Comparison of ENCODE assay signal across 21 cellular contexts in genomic region chr3:46093327-46093932, GRCh38.
DNase-seq lines count a peak whose midpoint lies in the region; ATAC-seq and TF ChIP-seq lines count a peak whose summit lies in the region.
"Had no signal": no experiment of that assay in that cellular context is flagged by ENCODE, and none has a peak within 500 bp of the region (broad histone marks: within the 10 kb centered on the region; RNA-seq: fewer than 3 reads in every experiment).

No MANE protein-coding gene starts in this region.

- H3K27ac Mint-ChIP-seq in activated naive CD4-positive, alpha-beta T cell treated with anti-CD3 and anti-CD28 coated beads, Interleukin-2, amount 50 U/mL, for 24 hours = peak overlapping the region; percentile 25
- H3K27ac Mint-ChIP-seq in activated naive CD4-positive, alpha-beta T cell treated with anti-CD3 and anti-CD28 coated beads, Interleukin-2, amount 10 ng/mL, durations not matched to agents 7 days and 5 days = no peak overlapping the region
- H3K27ac Mint-ChIP-seq in effector memory CD8-positive, alpha-beta T cell = peak overlapping the region; percentile 8 to 57
- H3K27ac Mint-ChIP-seq: activated naive CD8-positive, alpha-beta T cell; activated T-helper 17 cell treated with anti-CD3 and anti-CD28 coated beads, Interleukin-2, amount 50 U/mL, for 72 hours had no signal

- CTCF ChIA-PET in activated naive CD4-positive, alpha-beta T cell treated with anti-CD3 and anti-CD28 coated beads, Interleukin-2, amount 10 ng/mL, durations not matched to agents 7 days and 5 days (lab: Charles Lee) = interaction anchor here (0.8 to 2.5 kb wide), 4 partner anchors 114 to 278 kb away, joined by 3 to 12 read pairs (median 7); partner anchors contain the start of genes CCR1 and CCR5

- no peaks in the 10 kb centered on the region for H4K20me1 ChIP-seq in MM.1S (ENCODE audit: insufficient read depth, low read length)

- H3K4me2 ChIP-seq in MM.1S (ENCODE audit: low read depth, low read length) = peak overlapping the region; percentile 44; the same call in 1 of the 2 replicates
- H3K4me2 ChIP-seq: A549 had no signal

- intact Hi-C loops in psoas muscle (cut with DNase I) = no loop called here

- H3K27ac ChIP-seq in MM.1S (ENCODE audit: low read length) (peak overlapping the region; percentile 89), psoas muscle (no peak overlapping the region)
- H3K27ac ChIP-seq: A549, prostate gland had no signal

- H3F3A ChIP-seq in MM.1S (ENCODE audit: insufficient read depth, low read length) = peaks cover 44% of the 10 kb centered on the region

- H3K4me1 ChIP-seq in MM.1S (ENCODE audit: low read length) = peaks cover 87% of the 10 kb centered on the region
- peaks cover 6% of the 10 kb centered on the region for H3K4me1 ChIP-seq in psoas muscle
- H3K4me1 ChIP-seq: A549, BE2C, prostate gland had no signal

- no peaks in the 10 kb centered on the region for H3K79me2 ChIP-seq in MM.1S (ENCODE audit: low read length)

- no peaks in the 10 kb centered on the region for H3K27me3 Mint-ChIP-seq in activated naive CD4-positive, alpha-beta T cell treated with anti-CD3 and anti-CD28 coated beads, Interleukin-2, amount 50 U/mL, for 24 hours
- peaks cover 11% of the 10 kb centered on the region for H3K27me3 Mint-ChIP-seq in activated naive CD4-positive, alpha-beta T cell treated with anti-CD3 and anti-CD28 coated beads, Interleukin-2, amount 10 ng/mL, durations not matched to agents 7 days and 5 days
- H3K27me3 Mint-ChIP-seq in effector memory CD8-positive, alpha-beta T cell = no peaks in the 10 kb centered on the region
- H3K27me3 Mint-ChIP-seq: activated naive CD8-positive, alpha-beta T cell; activated T-helper 17 cell treated with anti-CD3 and anti-CD28 coated beads, Interleukin-2, amount 50 U/mL, for 72 hours had no signal

- H3K9ac ChIP-seq in MM.1S (ENCODE audit: low read length) = peak overlapping the region; percentile 57

- no peaks in the 10 kb centered on the region for H3K9me3 Mint-ChIP-seq in activated naive CD4-positive, alpha-beta T cell treated with anti-CD3 and anti-CD28 coated beads, Interleukin-2, amount 50 U/mL, for 24 hours
- H3K9me3 Mint-ChIP-seq in activated naive CD4-positive, alpha-beta T cell treated with anti-CD3 and anti-CD28 coated beads, Interleukin-2, amount 10 ng/mL, durations not matched to agents 7 days and 5 days = peaks cover 4% of the 10 kb centered on the region
- H3K9me3 Mint-ChIP-seq in effector memory CD8-positive, alpha-beta T cell = no peaks in the 10 kb centered on the region
- H3K9me3 Mint-ChIP-seq: activated T-helper 17 cell treated with anti-CD3 and anti-CD28 coated beads, Interleukin-2, amount 50 U/mL, for 72 hours had no signal

- ATAC-seq in effector memory CD8-positive, alpha-beta T cell (replicated peaks) = no peak
- no peak for ATAC-seq in HG03457 (IDR thresholded peaks at IDR 0.05; ENCODE audit: unreplicated experiment)
- ATAC-seq in psoas muscle = no peak
- ATAC-seq: A549; activated T-helper 17 cell treated with anti-CD3 and anti-CD28 coated beads, Interleukin-2, amount 50 U/mL, for 72 hours; K562 had no signal

- H3K9me3 ChIP-seq in MM.1S (replicated peaks; ENCODE audit: insufficient read depth, low read length) = no peaks in the 10 kb centered on the region
- H3K9me3 ChIP-seq in psoas muscle = no peaks in the 10 kb centered on the region
- H3K9me3 ChIP-seq: A549, BE2C, prostate gland, upper lobe of left lung had no signal

- no peaks in the 10 kb centered on the region for H3K36me3 Mint-ChIP-seq in activated naive CD4-positive, alpha-beta T cell treated with anti-CD3 and anti-CD28 coated beads, Interleukin-2, amount 50 U/mL, for 24 hours
- H3K36me3 Mint-ChIP-seq in activated naive CD4-positive, alpha-beta T cell treated with anti-CD3 and anti-CD28 coated beads, Interleukin-2, amount 10 ng/mL, durations not matched to agents 7 days and 5 days = peaks cover 2% of the 10 kb centered on the region
- peaks cover 6% of the 10 kb centered on the region for H3K36me3 Mint-ChIP-seq in effector memory CD8-positive, alpha-beta T cell (ENCODE audit: insufficient read depth)
- H3K36me3 Mint-ChIP-seq: activated naive CD8-positive, alpha-beta T cell had no signal

- no peak for DNase-seq in activated naive CD4-positive, alpha-beta T cell treated with anti-CD3 and anti-CD28 coated beads, Interleukin-2, amount 10 ng/mL, durations not matched to agents 7 days and 5 days
- DNase-seq in MM.1S (no peak), NCI-H510A (lab: John Stamatoyannopoulos, UW) (no peak), DMS153 treated with DMSO at 0.1 percent for 48 hours (lab: John Stamatoyannopoulos, UW; ENCODE audit: unreplicated experiment) (no peak), psoas muscle (no peak)
- no peak for DNase-seq in effector memory CD8-positive, alpha-beta T cell
- DNase-seq: activated CD4-positive, alpha-beta T cell treated with anti-CD3 and anti-CD28 coated beads for 48 hours; activated CD8-positive, alpha-beta memory T cell treated with anti-CD3 and anti-CD28 coated beads, Interleukin-2, amount 50 U/mL, for 48 hours; BE2C; caudate nucleus; glutamatergic neuron; NCI-H524; stimulated activated CD8-positive, alpha-beta memory T cell treated with anti-CD3 and anti-CD28 coated beads, Interleukin-4, amount 100 ng/mL, for 48 hours; upper lobe of left lung had no signal

- 97 to 100% (median 98%) methylated on average over 2 of the region's 2 CpGs for WGBS in psoas muscle, 3 donors

- H3K4me3 ChIP-seq in MM.1S (ENCODE audit: low read length) (no peak overlapping the region), psoas muscle (no peak overlapping the region)
- H3K4me3 ChIP-seq: A549, K562, prostate gland, upper lobe of left lung had no signal

- H2AFZ ChIP-seq in MM.1S (ENCODE audit: low read length) = no peak overlapping the region

- H3K4me3 Mint-ChIP-seq in activated naive CD4-positive, alpha-beta T cell treated with anti-CD3 and anti-CD28 coated beads, Interleukin-2, amount 50 U/mL, for 24 hours = no peak overlapping the region
- no peak overlapping the region for H3K4me3 Mint-ChIP-seq in activated naive CD4-positive, alpha-beta T cell treated with anti-CD3 and anti-CD28 coated beads, Interleukin-2, amount 10 ng/mL, durations not matched to agents 7 days and 5 days
- H3K4me3 Mint-ChIP-seq in effector memory CD8-positive, alpha-beta T cell = peak overlapping the region in 1 of 2 donors; percentile 10
- H3K4me3 Mint-ChIP-seq: activated naive CD8-positive, alpha-beta T cell; activated T-helper 17 cell treated with anti-CD3 and anti-CD28 coated beads, Interleukin-2, amount 50 U/mL, for 72 hours had no signal

- no peaks in the 10 kb centered on the region for H3K9me2 ChIP-seq in MM.1S (replicated peaks; ENCODE audit: insufficient read depth, low read length)

- H3K27me3 ChIP-seq in MM.1S (replicated peaks; ENCODE audit: insufficient read depth, low read length) (no peaks in the 10 kb centered on the region), psoas muscle (ENCODE audit: insufficient read depth in 3 of 3, low read length in 2 of 3) (no peaks in the 10 kb centered on the region)
- H3K27me3 ChIP-seq: BE2C, upper lobe of left lung had no signal

- H3K36me3 ChIP-seq in MM.1S (replicated peaks; ENCODE audit: insufficient read depth, low read length) = no peaks in the 10 kb centered on the region
- H3K36me3 ChIP-seq in psoas muscle (ENCODE audit: insufficient read depth in 1 of 2, low read depth in 1 of 2) = no peaks in the 10 kb centered on the region
- H3K36me3 ChIP-seq: BE2C, prostate gland, upper lobe of left lung had no signal

- peaks cover 21% of the 10 kb centered on the region for H3K4me1 Mint-ChIP-seq in activated naive CD4-positive, alpha-beta T cell treated with anti-CD3 and anti-CD28 coated beads, Interleukin-2, amount 50 U/mL, for 24 hours
- H3K4me1 Mint-ChIP-seq in activated naive CD4-positive, alpha-beta T cell treated with anti-CD3 and anti-CD28 coated beads, Interleukin-2, amount 10 ng/mL, durations not matched to agents 7 days and 5 days = peaks cover 60% of the 10 kb centered on the region
- peaks cover 53 to 59% of the 10 kb centered on the region in 2 donors for H3K4me1 Mint-ChIP-seq in effector memory CD8-positive, alpha-beta T cell (ENCODE audit: low read depth in 2 of 2)

- TF ChIP-seq CTCF in MM.1S (IDR thresholded peaks at IDR 0.05; ENCODE audit: low read length) (no peak), psoas muscle (IDR thresholded peaks at IDR 0.05) (no peak)
